9 cellular contexts compared by ENCODE assay signal in genomic region chr3:152557302-152557999, GRCh38.
A peak's percentile ranks its signal among the peaks of the same experiment; 100 is the strongest.
DNase-seq lines count a peak whose midpoint lies in the region; ATAC-seq and TF ChIP-seq lines count a peak whose summit lies in the region.
"Had no signal": no experiment of that assay in that cellular context is flagged by ENCODE, and none has a peak within 500 bp of the region (broad histone marks: within the 10 kb centered on the region; RNA-seq: fewer than 3 reads in every experiment).

No MANE protein-coding gene starts in this region.

- no peak overlapping the region for H3K14ac ChIP-seq in trophoblast cell (ENCODE audit: low read length)

- H4K12ac ChIP-seq in trophoblast cell (ENCODE audit: low read depth, low read length), result no peak overlapping the region

- H2BK5ac ChIP-seq in trophoblast cell (ENCODE audit: low read depth, low read length, poor library complexity), result no peak overlapping the region

- H2AK5ac ChIP-seq in trophoblast cell (ENCODE audit: low read length), result no peak overlapping the region

- H4K8ac ChIP-seq in trophoblast cell (ENCODE audit: low read depth, low read length), result no peak overlapping the region

- H3K4me3 ChIP-seq in adrenal gland (no peak overlapping the region), trophoblast cell (ENCODE audit: low read depth, low read length) (no peak overlapping the region)

- no peak overlapping the region for H2BK12ac ChIP-seq in trophoblast cell (ENCODE audit: low read length)

- H3K79me2 ChIP-seq in trophoblast cell (ENCODE audit: control insufficient read depth, insufficient read depth, low read length, poor library complexity), result no peaks in the 10 kb centered on the region

- no peak overlapping the region for H3K18ac ChIP-seq in trophoblast cell (ENCODE audit: low read length)

- peaks cover 15 to 19% of the 10 kb centered on the region in 2 donors for H3K4me1 ChIP-seq in adrenal gland (replicated peaks in 1 of 2)
- H3K4me1 ChIP-seq in trophoblast cell (ENCODE audit: control insufficient read depth in 1 of 2, insufficient read depth in 2 of 2, low read length in 2 of 2), result no peaks in the 10 kb centered on the region

- no peak overlapping the region for H3K4ac ChIP-seq in trophoblast cell (ENCODE audit: low read depth, low read length)

- H3K23ac ChIP-seq in trophoblast cell (ENCODE audit: low read length), result no peak overlapping the region

- H3K9ac ChIP-seq in trophoblast cell (ENCODE audit: low read length), result no peak overlapping the region

- 26 to 32% (median 28%) methylated on average over 2 of the region's 2 CpGs for WGBS in adrenal gland, 4 donors
- WGBS in trophoblast cell (ENCODE audit: extremely low coverage, insufficient coverage, insufficient read length), result no CpG with 5 or more reads among the region's 2 CpGs

- H2BK120ac ChIP-seq in trophoblast cell (ENCODE audit: insufficient read depth, low read length, poor library complexity), result no peak overlapping the region

- H3K36me3 ChIP-seq in adrenal gland (replicated peaks in 1 of 2) (no peaks in the 10 kb centered on the region), trophoblast cell (ENCODE audit: control insufficient read depth in 1 of 2, insufficient read depth in 2 of 2, low read length in 2 of 2) (no peaks in the 10 kb centered on the region)

- no peak for DNase-seq in adrenal gland
- DNase-seq in sciatic nerve (ENCODE audit: low spot score), result no peak
- no peak for DNase-seq in posterior cingulate gyrus
- no peak for DNase-seq in left lobe of liver (ENCODE audit: low spot score)
- DNase-seq in NCI-H1694 treated with DMSO at 0.1 percent for 48 hours (lab: John Stamatoyannopoulos, UW), result no peak
- no peak for DNase-seq in trophoblast cell
- DNase-seq: NCI-H1105 treated with DMSO at 0.1 percent for 48 hours had no signal

- H3K27me3 ChIP-seq in adrenal gland (no peaks in the 10 kb centered on the region), trophoblast cell (ENCODE audit: insufficient read depth, low read length) (no peaks in the 10 kb centered on the region)

- H3K9me3 ChIP-seq in adrenal gland (replicated peaks in 1 of 3), result no peaks in the 10 kb centered on the region
- H3K9me3 ChIP-seq in trophoblast cell (ENCODE audit: insufficient read depth, low read depth, low read length), result no peaks in the 10 kb centered on the region

- H3K79me1 ChIP-seq in trophoblast cell (ENCODE audit: low read length), result no peaks in the 10 kb centered on the region

- no peak overlapping the region for H2AFZ ChIP-seq in trophoblast cell (ENCODE audit: insufficient read depth, low read length, poor library complexity)

- H4K91ac ChIP-seq in trophoblast cell (ENCODE audit: low read depth, low read length), result no peak overlapping the region

- TF ChIP-seq POLR2A in adrenal gland (IDR thresholded peaks at IDR 0.05), result no peak

- no peak for TF ChIP-seq CTCF in adrenal gland (IDR thresholded peaks at IDR 0.05)

- H3K27ac ChIP-seq in adrenal gland (peak overlapping the region in 4 of 5 donors; percentile 2 to 82 (median 38)), trophoblast cell (ENCODE audit: low read depth, low read length) (no peak overlapping the region)

- intact Hi-C loops in adrenal gland (cut with DNase I), result no loop called here
- intact Hi-C loops in sciatic nerve (cut with DNase I), result no loop called here
- intact Hi-C loops in posterior cingulate gyrus (cut with DNase I), result no loop called here

- ATAC-seq in GM19035 (IDR thresholded peaks at IDR 0.05; ENCODE audit: unreplicated experiment), result peak; percentile 51
- ATAC-seq in HG02763 (IDR thresholded peaks at IDR 0.05; ENCODE audit: unreplicated experiment), result peak; percentile 60
- ATAC-seq in sciatic nerve, result peak; percentile 8
- ATAC-seq in left lobe of liver, result no peak

- H3K4me2 ChIP-seq in trophoblast cell (ENCODE audit: low read length), result no peak overlapping the region
